Comparison of ENCODE assay signal across 6 cellular contexts in the genomic region with DNA sequence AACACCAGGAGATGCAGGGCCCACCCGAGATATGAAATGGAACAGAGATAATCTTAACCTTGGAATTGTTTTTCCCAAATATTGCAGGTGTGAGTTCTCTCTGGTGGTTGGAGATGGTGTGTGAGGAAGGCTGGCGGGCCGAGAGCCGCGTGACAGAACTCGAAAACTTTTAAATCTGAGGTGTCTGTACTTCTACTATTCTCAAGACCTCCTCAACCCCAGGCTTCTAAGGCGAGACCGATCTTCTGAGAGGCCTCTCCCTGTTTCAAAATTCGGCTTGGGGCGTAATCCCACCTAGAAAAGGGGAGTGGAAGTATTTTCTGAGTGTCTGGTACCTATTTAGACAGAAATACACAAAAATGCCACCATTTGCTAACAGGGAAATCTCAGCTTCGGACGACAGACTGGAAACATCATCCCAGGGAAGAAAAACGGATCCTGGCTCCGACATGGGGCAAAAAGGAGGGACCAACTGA. TPM values are rescaled to one million over a fixed set of nuclear protein-coding genes. Genes with fewer than 3 reads are reported as not detected.
DNase-seq lines count a peak whose midpoint lies in the region; ATAC-seq and TF ChIP-seq lines count a peak whose summit lies in the region.

No MANE protein-coding gene starts in this region.

- no peak for TF ChIP-seq CTCF in HL-60 (IDR thresholded peaks at IDR 0.05; ENCODE audit: insufficient read depth, low read length)
- TF ChIP-seq CTCF in prostate gland (IDR thresholded peaks at IDR 0.05), result no peak

- H3K27ac ChIP-seq in HL-60 (replicated peaks) (peak overlapping the region; percentile 73), caudate nucleus (ENCODE audit: low read depth, low read length) (peak overlapping the region; percentile 78), prostate gland (peak overlapping the region; percentile 86 to 92)

- TF ChIP-seq POLR2A in prostate gland (IDR thresholded peaks at IDR 0.05), result no peak

- intact Hi-C loops in prostate gland (cut with DNase I), result loop anchor here (5.0 kb wide), 2 partner anchors 110 to 225 kb away; a partner anchor contains a TSS

- H3K27me3 ChIP-seq in HL-60 (ENCODE audit: insufficient read depth, poor library complexity, severe bottlenecking) (no peaks in the 10 kb centered on the region), prostate gland (replicated peaks; ENCODE audit: insufficient read depth) (no peaks in the 10 kb centered on the region)

- H3K4me3 ChIP-seq in HL-60 (replicated peaks; ENCODE audit: insufficient read depth, low read length) (peak overlapping the region; percentile 78), prostate gland (peak overlapping the region; percentile 67 to 86)

- H3K9me3 ChIP-seq in prostate gland, result no peaks in the 10 kb centered on the region

- peaks cover 5% of the 10 kb centered on the region for H3K4me1 ChIP-seq in prostate gland (replicated peaks)

- under 1% methylated on average over 14 of the region's 14 CpGs for WGBS in prostate gland

- no peak for ATAC-seq in GM21786 (IDR thresholded peaks at IDR 0.05; ENCODE audit: unreplicated experiment)
- no peak for ATAC-seq in GM21381 (IDR thresholded peaks at IDR 0.05; ENCODE audit: unreplicated experiment)
- ATAC-seq in HG02571 (IDR thresholded peaks at IDR 0.05; ENCODE audit: unreplicated experiment), result no peak

- DNase-seq in HL-60 (ENCODE audit: low read depth in 1 of 2, low spot score in 1 of 2) (no peak), caudate nucleus (lab: John Stamatoyannopoulos, UW) (peak in 2 of 61 donors; percentile 29 to 45), prostate gland (ENCODE audit: low spot score) (no peak)

- peaks cover 0 to 15% of the 10 kb centered on the region in 2 donors for H3K36me3 ChIP-seq in prostate gland

RNA-seq across cellular contexts. Expression of a gene that starts 0.6 kb away (rescaled TPM):
- 10 to 100 TPM; 65.9 to 75.9 TPM for total RNA-seq in prostate gland

RNA-seq across cellular contexts. Expression of a gene that starts 0.9 kb away (rescaled TPM):
- total RNA-seq in prostate gland, result 10 to 100 TPM; 23.1 to 29.3 TPM

RNA-seq across cellular contexts. Expression of a gene that starts 12.5 kb away (rescaled TPM):
- total RNA-seq in prostate gland, result 10 to 100 TPM; 58.0 to 79.6 TPM

RNA-seq across cellular contexts. Expression of a gene that starts 25.8 kb away (rescaled TPM):
- total RNA-seq in prostate gland, result 1 to 10 TPM in 1 of 2 donors, under 1 TPM in 1; 0.46 to 2.6 TPM
